8 cellular contexts compared by ENCODE assay signal in genomic region chr2:169798397-169798717, GRCh38. TPM values are rescaled to one million over a fixed set of nuclear protein-coding genes. Genes with fewer than 3 reads are reported as not detected.
DNase-seq lines count a peak whose midpoint lies in the region; ATAC-seq lines count a peak whose summit lies in the region.

No MANE protein-coding gene starts in this region.

- no peaks in the 10 kb centered on the region for H3K27me3 ChIP-seq in iPS-15b (ENCODE audit: control insufficient read depth, insufficient read depth, low read length)

- no peak overlapping the region for H3K9ac ChIP-seq in iPS-15b (ENCODE audit: low read depth, low read length)

- DNase-seq in DMS53 (lab: John Stamatoyannopoulos, UW) (peak; percentile 44), DMS53 treated with DMSO at 0.1 percent for 48 hours (lab: John Stamatoyannopoulos, UW; ENCODE audit: unreplicated experiment) (no peak), glomerular visceral epithelial cell (ENCODE audit: extremely low spot score) (no peak), putamen (ENCODE audit: low spot score) (no peak)
- no peak for DNase-seq in activated CD4-positive, alpha-beta memory T cell treated with anti-CD3 and anti-CD28 coated beads, Interleukin-2, amount 10 ng/mL, durations not matched to agents 7 days and 5 days
- DNase-seq in stimulated activated naive CD8-positive, alpha-beta T cell treated with anti-CD3 and anti-CD28 coated beads, Interleukin-15, amount 100 ng/mL, for 72 hours, result no peak
- DNase-seq in stimulated activated naive CD4-positive, alpha-beta T cell treated with Interleukin-2 at 50 U/mL for 16 hours (lab: John Stamatoyannopoulos, UW), result no peak

- H3K4me3 Mint-ChIP-seq in activated CD4-positive, alpha-beta memory T cell treated with anti-CD3 and anti-CD28 coated beads, Interleukin-2, amount 10 ng/mL, durations not matched to agents 7 days and 5 days, result peak overlapping the region; percentile 82
- peak overlapping the region; percentile 92 to 95 for H3K4me3 Mint-ChIP-seq in stimulated activated naive CD8-positive, alpha-beta T cell treated with anti-CD3 and anti-CD28 coated beads, Interleukin-15, amount 100 ng/mL, for 72 hours

- H3K4me1 ChIP-seq in iPS-15b (ENCODE audit: control insufficient read depth, insufficient read depth, low read length), result peaks cover 8% of the 10 kb centered on the region

- no peak for ATAC-seq in stimulated activated naive CD8-positive, alpha-beta T cell treated with anti-CD3 and anti-CD28 coated beads, Interleukin-15, amount 100 ng/mL, for 72 hours

- peaks cover 35% of the 10 kb centered on the region for H3K4me1 Mint-ChIP-seq in activated CD4-positive, alpha-beta memory T cell treated with anti-CD3 and anti-CD28 coated beads, Interleukin-2, amount 10 ng/mL, durations not matched to agents 7 days and 5 days
- peaks cover 23% of the 10 kb centered on the region for H3K4me1 Mint-ChIP-seq in stimulated activated naive CD8-positive, alpha-beta T cell treated with anti-CD3 and anti-CD28 coated beads, Interleukin-15, amount 100 ng/mL, for 72 hours

- no peaks in the 10 kb centered on the region for H3K9me3 Mint-ChIP-seq in activated CD4-positive, alpha-beta memory T cell treated with anti-CD3 and anti-CD28 coated beads, Interleukin-2, amount 10 ng/mL, durations not matched to agents 7 days and 5 days
- no peaks in the 10 kb centered on the region for H3K9me3 Mint-ChIP-seq in stimulated activated naive CD8-positive, alpha-beta T cell treated with anti-CD3 and anti-CD28 coated beads, Interleukin-15, amount 100 ng/mL, for 72 hours

- CTCF ChIA-PET in activated CD4-positive, alpha-beta memory T cell treated with anti-CD3 and anti-CD28 coated beads, Interleukin-2, amount 10 ng/mL, durations not matched to agents 7 days and 5 days (lab: Charles Lee), result interaction anchor here (0.8 to 1.0 kb wide), 2 partner anchors 23 to 1130 kb away, joined by 3 read pairs; partner anchors contain the start of gene GORASP2

- H3K4me3 ChIP-seq in iPS-15b (ENCODE audit: low read depth, low read length), result peak overlapping the region; percentile 87

- no peaks in the 10 kb centered on the region for H3K9me3 ChIP-seq in iPS-15b (ENCODE audit: control insufficient read depth, insufficient read depth, low read length)

- H3K36me3 ChIP-seq in iPS-15b (ENCODE audit: control insufficient read depth, insufficient read depth, low read length), result peaks cover 3% of the 10 kb centered on the region

- H3K27me3 Mint-ChIP-seq in activated CD4-positive, alpha-beta memory T cell treated with anti-CD3 and anti-CD28 coated beads, Interleukin-2, amount 10 ng/mL, durations not matched to agents 7 days and 5 days, result peaks cover 2% of the 10 kb centered on the region
- H3K27me3 Mint-ChIP-seq in stimulated activated naive CD8-positive, alpha-beta T cell treated with anti-CD3 and anti-CD28 coated beads, Interleukin-15, amount 100 ng/mL, for 72 hours, result no peaks in the 10 kb centered on the region

- peak overlapping the region; percentile 86 for H3K27ac Mint-ChIP-seq in activated CD4-positive, alpha-beta memory T cell treated with anti-CD3 and anti-CD28 coated beads, Interleukin-2, amount 10 ng/mL, durations not matched to agents 7 days and 5 days
- H3K27ac Mint-ChIP-seq in stimulated activated naive CD8-positive, alpha-beta T cell treated with anti-CD3 and anti-CD28 coated beads, Interleukin-15, amount 100 ng/mL, for 72 hours, result peak overlapping the region; percentile 92 to 95

- POLR2A ChIA-PET in activated CD4-positive, alpha-beta memory T cell treated with anti-CD3 and anti-CD28 coated beads, Interleukin-2, amount 10 ng/mL, durations not matched to agents 7 days and 5 days (lab: Charles Lee), result interaction anchor here (0.7 to 2.5 kb wide), 6 partner anchors 10 to 691 kb away, joined by 3 to 20 read pairs (median 5); partner anchors contain the start of gene UBR3

- peaks cover 15% of the 10 kb centered on the region for H3K36me3 Mint-ChIP-seq in activated CD4-positive, alpha-beta memory T cell treated with anti-CD3 and anti-CD28 coated beads, Interleukin-2, amount 10 ng/mL, durations not matched to agents 7 days and 5 days (ENCODE audit: low read depth)

RNA-seq across cellular contexts. Expression of gene SSB, which starts 0.3 kb away (rescaled TPM):
- 10 to 100 TPM; 81.6 to 85.4 TPM for total RNA-seq in activated CD4-positive, alpha-beta memory T cell treated with anti-CD3 and anti-CD28 coated beads, Interleukin-2, amount 10 ng/mL, durations not matched to agents 7 days and 5 days

RNA-seq across cellular contexts. Expression of gene METTL5, which starts 26.3 kb away (rescaled TPM):
- total RNA-seq in activated CD4-positive, alpha-beta memory T cell treated with anti-CD3 and anti-CD28 coated beads, Interleukin-2, amount 10 ng/mL, durations not matched to agents 7 days and 5 days, result 10 to 100 TPM; 63.4 to 63.6 TPM

RNA-seq across cellular contexts. Expression of gene UBR3, which starts 28.9 kb away (rescaled TPM):
- total RNA-seq in activated CD4-positive, alpha-beta memory T cell treated with anti-CD3 and anti-CD28 coated beads, Interleukin-2, amount 10 ng/mL, durations not matched to agents 7 days and 5 days, result 10 to 100 TPM; 19.7 to 19.8 TPM
